8 cellular contexts compared by ENCODE assay signal in genomic region chr20:36745234-36745926, GRCh38. TPM values are rescaled to one million over a fixed set of nuclear protein-coding genes. Genes with fewer than 3 reads are reported as not detected.
A peak's percentile ranks its signal among the peaks of the same experiment; 100 is the strongest.
DNase-seq lines count a peak whose midpoint lies in the region; ATAC-seq and TF ChIP-seq lines count a peak whose summit lies in the region.

No MANE protein-coding gene starts in this region.

- peaks cover 15 to 31% (median 22%) of the 10 kb centered on the region in 10 experiments for H3K4me1 ChIP-seq in BLaER1 treated with 17β-estradiol and CSF1 and Interleukin-3, amounts not matched to agents 10 nM and 100 nM
- peaks cover 5% of the 10 kb centered on the region for H3K4me1 ChIP-seq in cardiac muscle cell (ENCODE audit: low read depth)
- H3K4me1 ChIP-seq in psoas muscle = peaks cover 34% of the 10 kb centered on the region

- no peaks in the 10 kb centered on the region for H3K27me3 ChIP-seq in BLaER1 treated with 17β-estradiol and CSF1 and Interleukin-3, amounts not matched to agents 10 nM and 100 nM
- H3K27me3 ChIP-seq in cardiac muscle cell (no peaks in the 10 kb centered on the region), psoas muscle (ENCODE audit: insufficient read depth in 3 of 3, low read length in 2 of 3) (no peaks in the 10 kb centered on the region)

- DNase-seq in activated CD4-positive, alpha-beta T cell treated with anti-CD3 and anti-CD28 coated beads, Interleukin-2, amount 50 U/mL, for 48 hours = peak; percentile 42
- DNase-seq in cardiac muscle cell (ENCODE audit: low read depth in 1 of 2, low spot score in 1 of 2) (peak; percentile 8 to 53), psoas muscle (peak in 1 of 2 donors; percentile 65), CD1c-positive myeloid dendritic cell (ENCODE audit: extremely low spot score) (no peak), mesenteric fat pad (ENCODE audit: low spot score) (no peak)

- peak overlapping the region; percentile 91 to 100 (median 98) for H3K4me2 ChIP-seq in BLaER1 treated with 17β-estradiol and CSF1 and Interleukin-3, amounts not matched to agents 10 nM and 100 nM

- ATAC-seq in GM18907 (IDR thresholded peaks at IDR 0.05; ENCODE audit: unreplicated experiment) = peak; percentile 38
- peak; percentile 30 for ATAC-seq in HG03469 (IDR thresholded peaks at IDR 0.05; ENCODE audit: unreplicated experiment)
- ATAC-seq in psoas muscle = peak; percentile 15 to 43 (median 22)

- peaks cover 0 to 17% (median 0%) of the 10 kb centered on the region in 11 experiments; a peak in 3 of 22 replicates for H4K20me1 ChIP-seq in BLaER1 treated with 17β-estradiol and CSF1 and Interleukin-3, amounts not matched to agents 10 nM and 100 nM

- H3K4me3 ChIP-seq in BLaER1 treated with 17β-estradiol and CSF1 and Interleukin-3, amounts not matched to agents 10 nM and 100 nM = peak overlapping the region; percentile 68 to 84 (median 73)
- H3K4me3 ChIP-seq in cardiac muscle cell (peak overlapping the region; percentile 67), psoas muscle (peak overlapping the region; percentile 94)

- H3K9ac ChIP-seq in BLaER1 treated with 17β-estradiol and CSF1 and Interleukin-3, amounts not matched to agents 10 nM and 100 nM = peak overlapping the region; percentile 58 to 80 (median 76); a peak in 21 of 22 replicates

- H3K27ac ChIP-seq in BLaER1 treated with 17β-estradiol and CSF1 and Interleukin-3, amounts not matched to agents 10 nM and 100 nM = peak overlapping the region in 7 of 11 experiments; percentile 28 to 65 (median 49); a peak in 9 of 22 replicates
- H3K27ac ChIP-seq in cardiac muscle cell (peak overlapping the region; percentile 27), psoas muscle (peak overlapping the region; percentile 83)

- 1 to 2% (median 1%) methylated on average over 26 to 44 of the region's 44 CpGs for WGBS in psoas muscle, 3 donors

- no peaks in the 10 kb centered on the region for H3K9me3 ChIP-seq in BLaER1 treated with 17β-estradiol and CSF1 and Interleukin-3, amounts not matched to agents 10 nM and 100 nM (replicated peaks in 1 of 11)
- H3K9me3 ChIP-seq in cardiac muscle cell (ENCODE audit: low read depth) (no peaks in the 10 kb centered on the region), psoas muscle (no peaks in the 10 kb centered on the region)

- peaks cover 0 to 7% (median 5%) of the 10 kb centered on the region in 11 experiments; a peak in 16 of 22 replicates for H3K36me3 ChIP-seq in BLaER1 treated with 17β-estradiol and CSF1 and Interleukin-3, amounts not matched to agents 10 nM and 100 nM
- no peaks in the 10 kb centered on the region for H3K36me3 ChIP-seq in cardiac muscle cell
- H3K36me3 ChIP-seq in psoas muscle (ENCODE audit: insufficient read depth in 1 of 2, low read depth in 1 of 2) = no peaks in the 10 kb centered on the region

- no peak for TF ChIP-seq CTCF in cardiac muscle cell (IDR thresholded peaks at IDR 0.05; ENCODE audit: low read depth, low read length)
- no peak for TF ChIP-seq CTCF in psoas muscle (IDR thresholded peaks at IDR 0.05)

- intact Hi-C loops in psoas muscle (cut with DNase I) = no loop called here

RNA-seq across cellular contexts. Expression of gene NDRG3, which starts 0.5 kb away (rescaled TPM):
- total RNA-seq in cardiac muscle cell (29.1 and 31.1 TPM in 2 replicates), psoas muscle (10 to 100 TPM in 2 of 4 donors, 1 to 10 TPM in 2; 4.3 to 17.5 (median 7.8) TPM), mesenteric fat pad (18.6 TPM)
- polyA plus RNA-seq in cardiac muscle cell (43.4 and 58.7 TPM in 2 replicates), psoas muscle (10 to 100 TPM in 2 of 3 donors, 1 to 10 TPM in 1; 7.8 to 25.1 (median 11.8) TPM)

RNA-seq across cellular contexts. Expression of gene DSN1, which starts 28.2 kb away (rescaled TPM):
- total RNA-seq in cardiac muscle cell = 10.2 and 13.7 TPM in 2 replicates
- polyA plus RNA-seq in cardiac muscle cell = 12.4 and 18.6 TPM in 2 replicates
- 1 to 10 TPM; 1.7 to 3.0 (median 2.2) TPM for total RNA-seq in psoas muscle
- polyA plus RNA-seq in psoas muscle = 1 to 10 TPM; 3.3 to 8.3 (median 4.3) TPM
- total RNA-seq in mesenteric fat pad = 6.4 TPM

Comparison
In these comparisons a context has a peak if more than half of its experiments do, and no peak if none do; other contexts are left out.
1. H3K27ac ChIP-seq: peak in every context shown above with its lines; median percentile 83 in psoas muscle; 49 in BLaER1 treated with 17β-estradiol and CSF1 and Interleukin-3, amounts not matched to agents 10 nM and 100 nM; 27 in cardiac muscle cell.
2. DNase-seq: peak in activated CD4-positive, alpha-beta T cell treated with anti-CD3 and anti-CD28 coated beads, Interleukin-2, amount 50 U/mL, for 48 hours (2 of 2) and cardiac muscle cell (2 of 2); none in CD1c-positive myeloid dendritic cell (single experiment) and mesenteric fat pad (single experiment).
3. Peak in every context shown above with its lines, with median percentiles within 50 percentile points of each other: H3K4me3 ChIP-seq and ATAC-seq.